27 cellular contexts compared by ENCODE assay signal in genomic region chr2:236472711-236473495, GRCh38.
"Had no signal": no experiment of that assay in that cellular context is flagged by ENCODE, and none has a peak within 500 bp of the region (broad histone marks: within the 10 kb centered on the region; RNA-seq: fewer than 3 reads in every experiment).

No MANE protein-coding gene starts in this region.

- H3K9me3 ChIP-seq: adrenal gland, MG63, SJCRH30 had no signal

- H3K36me3 ChIP-seq: adrenal gland, MG63, SJCRH30 had no signal

- H3K27me3 ChIP-seq: adrenal gland, SJCRH30 had no signal

- H3K4me1 ChIP-seq: adrenal gland, SJCRH30 had no signal

- DNase-seq: activated CD4-positive, alpha-beta T cell treated with anti-CD3 and anti-CD28 coated beads for 36 hours; activated CD4-positive, alpha-beta T cell treated with anti-CD3 and anti-CD28 coated beads, Interleukin-2, amount 10 ng/mL, durations not matched to agents 7 days and 5 days; activated CD4-positive, alpha-beta T cell treated with anti-CD3 and anti-CD28 coated beads, Interleukin-2, amount 50 U/mL, for 48 hours; activated CD8-positive, alpha-beta T cell treated with anti-CD3 and anti-CD28 coated beads, Interleukin-2, amount 10 ng/mL, durations not matched to agents 7 days and 5 days; activated gamma-delta T cell treated with Interleukin-2 at 50 U/mL for 16 hours; activated naive CD4-positive, alpha-beta T cell treated with anti-CD3 and anti-CD28 coated beads for 36 hours; activated T-cell treated with anti-CD3 and anti-CD28 coated beads, Interleukin-2, amount 50 U/mL, for 24 hours; adrenal gland; central memory CD4-positive, alpha-beta T cell; Kasumi-1; KG1; MG63; NCI-H1048; NCI-H1105 treated with DMSO at 0.1 percent for 48 hours; NCI-H1436; NCI-H1694; NCI-H1930; NCI-H2081 treated with DMSO at 0.1 percent for 48 hours; NCI-H510A; NCI-H526; NCI-H748 treated with DMSO at 0.1 percent for 48 hours; OCI-M1; SHP77; SJCRH30 had no signal

- H3K4me3 ChIP-seq: adrenal gland, MG63, SJCRH30, SK-N-MC had no signal

- H3K27ac ChIP-seq: adrenal gland, SJCRH30, SK-N-MC had no signal

- ATAC-seq: activated CD4-positive, alpha-beta T cell treated with anti-CD3 and anti-CD28 coated beads for 36 hours; activated CD4-positive, CD25-positive, alpha-beta regulatory T cell treated with anti-CD3 and anti-CD28 coated beads, Interleukin-2, amount 50 U/mL, for 24 hours; activated CD8-positive, alpha-beta T cell treated with anti-CD3 and anti-CD28 coated beads, Interleukin-2, amount 10 ng/mL, durations not matched to agents 7 days and 5 days; activated naive CD4-positive, alpha-beta T cell treated with anti-CD3 and anti-CD28 coated beads, Interleukin-2, amount 50 U/mL, for 72 hours had no signal
